8 cellular contexts compared by ENCODE assay signal in genomic region chr10:133394801-133395221, GRCh38. TPM values are rescaled to one million over a fixed set of nuclear protein-coding genes. Genes with fewer than 3 reads are reported as not detected.
A peak's percentile ranks its signal among the peaks of the same experiment; 100 is the strongest.
DNase-seq lines count a peak whose midpoint lies in the region; ATAC-seq and TF ChIP-seq lines count a peak whose summit lies in the region.

No MANE protein-coding gene starts in this region.

- H3K36me3 Mint-ChIP-seq in activated CD8-positive, alpha-beta T cell treated with anti-CD3 and anti-CD28 coated beads for 36 hours (ENCODE audit: low read depth): peaks cover 41% of the 10 kb centered on the region

- intact Hi-C loops in activated CD8-positive, alpha-beta T cell treated with anti-CD3 and anti-CD28 coated beads for 36 hours (cut with micrococcal nuclease): loop anchor here (5.0 kb wide), 1 partner anchor 68 kb away; no protein-coding TSS in a partner anchor
- intact Hi-C loops in left ventricle myocardium inferior (cut with micrococcal nuclease): no loop called here

- TF ChIP-seq CTCF in HFF-Myc (IDR thresholded peaks at IDR 0.05; ENCODE audit: low read depth, low read length, missing control alignments): no peak
- no peak for TF ChIP-seq CTCF in activated CD8-positive, alpha-beta T cell treated with anti-CD3 and anti-CD28 coated beads for 36 hours (IDR thresholded peaks at IDR 0.05)
- no peak for TF ChIP-seq CTCF in left ventricle myocardium inferior (IDR thresholded peaks at IDR 0.05; ENCODE audit: borderline replicate concordance)

- H3K9me3 ChIP-seq in left ventricle myocardium inferior (replicated peaks): no peaks in the 10 kb centered on the region

- H3K9me3 Mint-ChIP-seq in activated CD8-positive, alpha-beta T cell treated with anti-CD3 and anti-CD28 coated beads for 36 hours: no peaks in the 10 kb centered on the region

- H3K27me3 Mint-ChIP-seq in activated CD8-positive, alpha-beta T cell treated with anti-CD3 and anti-CD28 coated beads for 36 hours: no peaks in the 10 kb centered on the region

- H3K27ac Mint-ChIP-seq in activated CD8-positive, alpha-beta T cell treated with anti-CD3 and anti-CD28 coated beads for 36 hours: peak overlapping the region; percentile 92

- no peaks in the 10 kb centered on the region for H3K27me3 ChIP-seq in left ventricle myocardium inferior (ENCODE audit: low read depth)

- CTCF ChIA-PET in activated CD8-positive, alpha-beta T cell treated with anti-CD3 and anti-CD28 coated beads for 36 hours (lab: Charles Lee): interaction anchor here (1.3 kb wide), 1 partner anchor 65 kb away, joined by 3 read pairs; no protein-coding TSS in a partner anchor

- DNase-seq in HFF-Myc (ENCODE audit: extremely low read depth, low read depth) (no peak), left ventricle myocardium inferior (no peak), D341Med (ENCODE audit: low spot score) (no peak), cerebellar nuclear complex (lab: John Stamatoyannopoulos, UW) (no peak), NCI-H1105 treated with DMSO at 0.1 percent for 48 hours (lab: John Stamatoyannopoulos, UW) (no peak), GM19238 (ENCODE audit: insufficient read length, low spot score) (no peak)
- no peak for DNase-seq in activated CD8-positive, alpha-beta T cell treated with anti-CD3 and anti-CD28 coated beads for 36 hours

- peak overlapping the region; percentile 93 for H3K4me3 ChIP-seq in HFF-Myc (replicated peaks; ENCODE audit: low read depth, low read length)
- peak overlapping the region; percentile 90 for H3K4me3 ChIP-seq in left ventricle myocardium inferior
- H3K4me3 ChIP-seq in skin epidermis: peak overlapping the region; percentile 59 to 99 (median 90)

- peak overlapping the region; percentile 92 for H3K27ac ChIP-seq in left ventricle myocardium inferior (replicated peaks)
- H3K27ac ChIP-seq in skin epidermis: peak overlapping the region; percentile 63 to 96 (median 91)

- peaks cover 53% of the 10 kb centered on the region for H3K4me1 Mint-ChIP-seq in activated CD8-positive, alpha-beta T cell treated with anti-CD3 and anti-CD28 coated beads for 36 hours (ENCODE audit: low read depth)

- peaks cover 23% of the 10 kb centered on the region for H3K4me1 ChIP-seq in left ventricle myocardium inferior

- POLR2A ChIA-PET in activated CD8-positive, alpha-beta T cell treated with anti-CD3 and anti-CD28 coated beads for 36 hours (lab: Charles Lee): interaction anchor here (0.5 to 1.4 kb wide), 3 partner anchors 17 to 196 kb away, joined by 3 to 4 read pairs (median 4); no protein-coding TSS in a partner anchor

- peaks cover 43% of the 10 kb centered on the region for H3K36me3 ChIP-seq in left ventricle myocardium inferior

- peak overlapping the region; percentile 88 for H3K4me3 Mint-ChIP-seq in activated CD8-positive, alpha-beta T cell treated with anti-CD3 and anti-CD28 coated beads for 36 hours

- no peak for ATAC-seq in activated CD8-positive, alpha-beta T cell treated with anti-CD3 and anti-CD28 coated beads for 36 hours

RNA-seq across cellular contexts. Expression of gene MTG1, which starts 0.9 kb away (rescaled TPM):
- 10 to 100 TPM; 45.7 to 48.9 TPM for total RNA-seq in activated CD8-positive, alpha-beta T cell treated with anti-CD3 and anti-CD28 coated beads for 36 hours
- total RNA-seq in left ventricle myocardium inferior: 14.0 TPM

RNA-seq across cellular contexts. Expression of gene PAOX, which starts 15.7 kb away (rescaled TPM):
- total RNA-seq in activated CD8-positive, alpha-beta T cell treated with anti-CD3 and anti-CD28 coated beads for 36 hours: 1 to 10 TPM; 4.2 to 4.6 TPM
- total RNA-seq in left ventricle myocardium inferior: 2.9 TPM

RNA-seq across cellular contexts. Expression of gene ECHS1, which starts 21.7 kb away (rescaled TPM):
- total RNA-seq in activated CD8-positive, alpha-beta T cell treated with anti-CD3 and anti-CD28 coated beads for 36 hours: 10 to 100 TPM; 50.7 to 51.4 TPM
- total RNA-seq in left ventricle myocardium inferior: 212 TPM

RNA-seq across cellular contexts. Expression of gene SPRN, which starts 29.6 kb away (rescaled TPM):
- not detected for total RNA-seq in activated CD8-positive, alpha-beta T cell treated with anti-CD3 and anti-CD28 coated beads for 36 hours
- not detected for total RNA-seq in left ventricle myocardium inferior

RNA-seq across cellular contexts. Expression of gene FUOM, which starts 37.0 kb away (rescaled TPM):
- total RNA-seq in activated CD8-positive, alpha-beta T cell treated with anti-CD3 and anti-CD28 coated beads for 36 hours: 10 to 100 TPM; 32.2 to 33.7 TPM
- 5.1 TPM for total RNA-seq in left ventricle myocardium inferior
